Comparison of ENCODE assay signal across 9 cellular contexts in the genomic region with DNA sequence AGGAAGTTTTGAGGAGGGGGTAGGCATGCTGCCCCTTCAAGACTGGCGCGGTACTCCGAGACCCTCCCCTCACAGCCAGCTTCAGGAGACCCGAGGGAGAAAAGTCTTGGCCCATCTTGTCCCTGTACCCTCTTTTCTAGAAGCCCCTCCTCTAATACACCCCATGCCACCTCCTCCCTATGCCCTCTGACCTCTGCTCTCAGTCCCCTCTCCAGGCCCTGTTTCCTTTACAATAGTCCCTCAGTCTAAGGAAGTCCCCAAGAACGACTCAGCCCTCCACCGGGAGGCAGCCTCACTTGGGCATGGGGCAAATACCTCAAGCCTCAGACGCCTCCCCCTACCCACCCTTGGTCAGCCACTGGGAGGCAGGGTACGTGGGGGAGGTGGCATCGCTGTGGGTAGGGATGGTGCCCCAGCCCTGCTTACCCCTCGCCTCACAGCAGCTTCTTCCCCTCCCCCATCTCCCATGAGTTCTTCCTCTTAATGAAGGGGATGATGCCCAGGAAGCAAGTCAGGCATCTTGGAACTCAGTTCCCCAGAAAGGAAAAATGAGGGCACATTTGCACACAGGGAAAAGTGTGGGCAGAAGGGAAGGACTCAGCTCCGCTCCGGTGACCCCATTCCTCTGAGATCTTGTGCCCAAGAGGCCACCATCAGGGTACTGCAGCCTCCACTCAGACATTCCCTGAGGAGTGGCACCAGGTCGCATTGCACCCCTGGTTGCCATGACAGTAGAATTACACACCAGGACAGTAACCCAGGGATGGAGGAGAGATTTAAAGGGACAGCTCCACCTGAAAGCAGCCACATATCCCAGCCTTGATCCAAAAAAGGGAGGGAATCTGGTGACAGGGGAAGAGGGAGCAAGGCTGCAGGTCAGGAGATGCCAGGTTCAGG. TPM values are rescaled to one million over a fixed set of nuclear protein-coding genes. Genes with fewer than 3 reads are reported as not detected.
DNase-seq lines count a peak whose midpoint lies in the region; ATAC-seq and TF ChIP-seq lines count a peak whose summit lies in the region.
"Had no signal": no experiment of that assay in that cellular context is flagged by ENCODE, and none has a peak within 500 bp of the region (broad histone marks: within the 10 kb centered on the region; RNA-seq: fewer than 3 reads in every experiment).

No MANE protein-coding gene starts in this region.

- H4K5ac ChIP-seq in mesendoderm (ENCODE audit: low read length), result no peak overlapping the region

- WGBS in mesendoderm (ENCODE audit: extremely low coverage, insufficient coverage, low lambda C conversion rate), result no CpG with 5 or more reads among the region's 13 CpGs

- H3K27ac ChIP-seq in right atrium auricular region, result no peak overlapping the region
- H3K27ac ChIP-seq in ascending aorta, result no peak overlapping the region
- H3K27ac ChIP-seq in mesendoderm (ENCODE audit: low read depth, low read length), result no peak overlapping the region

- TF ChIP-seq CTCF in right atrium auricular region (IDR thresholded peaks at IDR 0.05) (no peak), ascending aorta (IDR thresholded peaks at IDR 0.05) (no peak)

- ATAC-seq in left cardiac atrium (no peak), HG03108 (IDR thresholded peaks at IDR 0.05; ENCODE audit: unreplicated experiment) (no peak), GM21576 (IDR thresholded peaks at IDR 0.05; ENCODE audit: unreplicated experiment) (no peak)

- H3K23ac ChIP-seq in mesendoderm (ENCODE audit: low read length), result no peak overlapping the region

- no peaks in the 10 kb centered on the region for H3K79me1 ChIP-seq in mesendoderm (ENCODE audit: low read length)

- no peaks in the 10 kb centered on the region for H3K79me2 ChIP-seq in mesendoderm (ENCODE audit: control insufficient read depth, insufficient read depth, low read length)

- H3K4ac ChIP-seq in mesendoderm (ENCODE audit: low read depth, low read length), result no peak overlapping the region

- H4K8ac ChIP-seq in mesendoderm (ENCODE audit: low read depth, low read length), result no peak overlapping the region

- H3K36me3 ChIP-seq in right atrium auricular region (no peaks in the 10 kb centered on the region), ascending aorta (peaks cover 14 to 15% of the 10 kb centered on the region in 2 donors), mesendoderm (ENCODE audit: control insufficient read depth, insufficient read depth, low read length) (no peaks in the 10 kb centered on the region)

- H2BK5ac ChIP-seq in mesendoderm (ENCODE audit: low read length), result no peak overlapping the region

- peak overlapping the region; percentile 20 to 54 for H3K4me3 ChIP-seq in right atrium auricular region
- peak overlapping the region; percentile 47 to 63 for H3K4me3 ChIP-seq in ascending aorta
- H3K4me3 ChIP-seq in mesendoderm (ENCODE audit: low read length), result peak overlapping the region; percentile 35

- peaks cover 0 to 25% of the 10 kb centered on the region in 2 donors for H3K4me1 ChIP-seq in right atrium auricular region
- H3K4me1 ChIP-seq in ascending aorta, result peaks cover 11 to 16% of the 10 kb centered on the region in 2 donors
- H3K4me1 ChIP-seq in mesendoderm (ENCODE audit: control insufficient read depth, low read depth, low read length), result peaks cover 5% of the 10 kb centered on the region

- no peak for DNase-seq in right atrium auricular region (ENCODE audit: low spot score)
- no peak for DNase-seq in left cardiac atrium
- no peak for DNase-seq in ascending aorta (ENCODE audit: low spot score in 2 of 2)
- DNase-seq in mesendoderm, result peak; percentile 59
- no peak for DNase-seq in ecto neural progenitor cell (ENCODE audit: low spot score)
- DNase-seq in epidermal melanocyte (ENCODE audit: insufficient read length, low spot score), result no peak

- H3K9ac ChIP-seq in mesendoderm (ENCODE audit: low read length), result peak overlapping the region; percentile 71

- no peak overlapping the region for H2BK120ac ChIP-seq in mesendoderm (ENCODE audit: low read depth, low read length)

- H3K4me2 ChIP-seq in mesendoderm (ENCODE audit: low read length), result peak overlapping the region; percentile 87

- no peak overlapping the region for H2BK15ac ChIP-seq in mesendoderm (replicated peaks; ENCODE audit: low read depth)

- H3K18ac ChIP-seq in mesendoderm (ENCODE audit: low read length), result no peak overlapping the region

- no peaks in the 10 kb centered on the region for H3K27me3 ChIP-seq in right atrium auricular region
- H3K27me3 ChIP-seq in ascending aorta, result no peaks in the 10 kb centered on the region
- no peaks in the 10 kb centered on the region for H3K27me3 ChIP-seq in mesendoderm (ENCODE audit: insufficient read depth, low read length, poor library complexity)

- intact Hi-C loops in left cardiac atrium (cut with DNase I), result no loop called here
- intact Hi-C loops in ascending aorta (cut with DNase I), result loop anchor here (10.0 kb wide), 3 partner anchors 424 to 1244 kb away; partner anchors contain the start of genes HEXIM1 and SLC25A39

- H3K9me3 ChIP-seq in right atrium auricular region (no peaks in the 10 kb centered on the region), ascending aorta (no peaks in the 10 kb centered on the region)

- H2AK5ac ChIP-seq in mesendoderm (ENCODE audit: low read length), result no peak overlapping the region

- peak overlapping the region; percentile 87 for H3K56ac ChIP-seq in mesendoderm (ENCODE audit: low read length)

RNA-seq across cellular contexts. Expression of gene MPP2, which starts 6.2 kb away (rescaled TPM):
- total RNA-seq in right atrium auricular region (10 to 100 TPM; 11.9 to 15.6 TPM), left cardiac atrium (10 to 100 TPM; 10.7 to 15.9 TPM), ascending aorta (16.7 TPM)
- polyA plus RNA-seq in mesendoderm (2013, experiment 1 of 2), result 7.5 TPM
- 7.9 TPM for polyA plus RNA-seq in mesendoderm (2013, experiment 2 of 2)

RNA-seq across cellular contexts. Expression of gene PPY, which starts 41.2 kb away (rescaled TPM):
- total RNA-seq in right atrium auricular region (not detected), left cardiac atrium (not detected), ascending aorta (not detected)
- polyA plus RNA-seq in mesendoderm (2013, experiment 1 of 2), result not detected
- polyA plus RNA-seq in mesendoderm (2013, experiment 2 of 2), result not detected
- total RNA-seq: renal cortical epithelial cell had no signal

RNA-seq across cellular contexts. Expression of gene PYY, which starts 52.6 kb away (rescaled TPM):
- total RNA-seq in right atrium auricular region (not detected), left cardiac atrium (not detected), ascending aorta (not detected)
- polyA plus RNA-seq in mesendoderm (2013, experiment 1 of 2), result 0.69 TPM
- 0.67 TPM for polyA plus RNA-seq in mesendoderm (2013, experiment 2 of 2)
- total RNA-seq: renal cortical epithelial cell had no signal

RNA-seq across cellular contexts. Expression of gene CD300LG, which starts 54.1 kb away (rescaled TPM):
- 10 to 100 TPM; 11.8 to 30.4 TPM for total RNA-seq in right atrium auricular region
- total RNA-seq in left cardiac atrium, result 10 to 100 TPM; 14.5 to 15.0 TPM
- total RNA-seq in ascending aorta, result 45.9 TPM
- not detected for polyA plus RNA-seq in mesendoderm (2013, experiment 1 of 2)
- polyA plus RNA-seq in mesendoderm (2013, experiment 2 of 2), result not detected
- total RNA-seq: renal cortical epithelial cell had no signal
